ENCODE assay signal across 17 cellular contexts in genomic region chr1:34925730-34926129, GRCh38. TPM values are rescaled to one million over a fixed set of nuclear protein-coding genes. Genes with fewer than 3 reads are reported as not detected.
A peak's percentile ranks its signal among the peaks of the same experiment; 100 is the strongest.
DNase-seq lines count a peak whose midpoint lies in the region; ATAC-seq and TF ChIP-seq lines count a peak whose summit lies in the region.
"Had no signal": no experiment of that assay in that cellular context is flagged by ENCODE, and none has a peak within 500 bp of the region (broad histone marks: within the 10 kb centered on the region; RNA-seq: fewer than 3 reads in every experiment).

No MANE protein-coding gene starts in this region.

- no peak for DNase-seq in GM23338 (ENCODE audit: low spot score)
- DNase-seq in caudate nucleus (lab: John Stamatoyannopoulos, UW), result peak in 12 of 61 donors; percentile 33 to 73 (median 51)
- DNase-seq in islet precursor cell, result peak; percentile 9
- DNase-seq in superior temporal gyrus (ENCODE audit: extremely low spot score), result peak; percentile 53
- no peak for DNase-seq in NCI-H1105 treated with DMSO at 0.1 percent for 48 hours (lab: John Stamatoyannopoulos, UW)
- DNase-seq: ACHN; Calu3; CD4-positive, CD25-positive, alpha-beta regulatory T cell; DMS 273 treated with DMSO at 0.1 percent for 48 hours; GOT3; H9 had no signal

- H3K9me2 ChIP-seq in GM23338 (ENCODE audit: insufficient read depth), result no peaks in the 10 kb centered on the region

- peaks cover 35% of the 10 kb centered on the region for H3K27me3 ChIP-seq in GM23338 (ENCODE audit: insufficient read depth)

- H4K20me1 ChIP-seq in GM23338 (replicated peaks; ENCODE audit: insufficient read depth), result peaks cover 17% of the 10 kb centered on the region

- peaks cover 53% of the 10 kb centered on the region for H3K4me1 ChIP-seq in GM23338 (ENCODE audit: insufficient read depth)

- no peaks in the 10 kb centered on the region; the same call in 2 of the 3 replicates for H3K9me3 Mint-ChIP-seq in GM23338
- H3K9me3 Mint-ChIP-seq: H9 had no signal

- no peak overlapping the region for H3K4me3 ChIP-seq in GM23338
- H3K4me3 ChIP-seq: BLaER1 treated with 17β-estradiol and CSF1 and Interleukin-3, amounts not matched to agents 10 nM and 100 nM; GM12878 had no signal

- H3K79me2 ChIP-seq in GM23338 (replicated peaks; ENCODE audit: insufficient read depth), result no peaks in the 10 kb centered on the region

- no peak overlapping the region for H3K27ac Mint-ChIP-seq in GM23338
- H3K27ac Mint-ChIP-seq: CD4-positive, CD25-positive, alpha-beta regulatory T cell; IgD-negative memory B cell had no signal

- H3K4me2 ChIP-seq in GM23338, result peak overlapping the region; percentile 64; the same call in 1 of the 2 replicates

- no peaks in the 10 kb centered on the region; the same call in 2 of the 3 replicates for H3K36me3 Mint-ChIP-seq in GM23338 (ENCODE audit: low read depth)

- H2AFZ ChIP-seq in GM23338, result no peak overlapping the region

- H3K36me3 ChIP-seq in GM23338 (ENCODE audit: insufficient read depth), result no peaks in the 10 kb centered on the region
- H3K36me3 ChIP-seq: BLaER1 treated with 17β-estradiol and CSF1 and Interleukin-3, amounts not matched to agents 10 nM and 100 nM had no signal

- H3K27ac ChIP-seq in GM23338 (ENCODE audit: low read depth), result no peak overlapping the region
- H3K27ac ChIP-seq in caudate nucleus (ENCODE audit: low read depth, low read length), result peak overlapping the region; percentile 67
- H3K27ac ChIP-seq: BLaER1 treated with 17β-estradiol and CSF1 and Interleukin-3, amounts not matched to agents 10 nM and 100 nM had no signal

- no peak for ATAC-seq in GM23338
- ATAC-seq in HG03280 (IDR thresholded peaks at IDR 0.05; ENCODE audit: unreplicated experiment), result no peak
- ATAC-seq in GM18858 (IDR thresholded peaks at IDR 0.05; ENCODE audit: unreplicated experiment), result no peak
- ATAC-seq: GM12878 had no signal

- H3K4me3 Mint-ChIP-seq in GM23338, result no peak overlapping the region
- H3K4me3 Mint-ChIP-seq: CD4-positive, CD25-positive, alpha-beta regulatory T cell; H9 had no signal

- H3F3A ChIP-seq in GM23338 (replicated peaks; ENCODE audit: low read depth), result 0 out of 2 replicates have a peak, but pooled peaks cover 3% of the 10 kb centered on the region

- peaks cover 72% of the 10 kb centered on the region for H3K4me1 Mint-ChIP-seq in GM23338

- H3K27me3 Mint-ChIP-seq in GM23338 (ENCODE audit: insufficient read depth, low read depth, poor library complexity), result peaks cover 19% of the 10 kb centered on the region

- no peak for TF ChIP-seq CTCF in GM23338 (conservative IDR thresholded peaks at IDR 0.05; ENCODE audit: low read depth in 2 of 2)

TF ChIP-seq in GM23338, 12 proteins besides CTCF, POLR2A, EP300 and RAD21 (continues in another document):
- no peak for TF ChIP-seq STAT1 (IDR thresholded peaks at IDR 0.05; ENCODE audit: unreplicated experiment)
- no peak for TF ChIP-seq JUNB (IDR thresholded peaks at IDR 0.05; ENCODE audit: unreplicated experiment)
- TF ChIP-seq POLR2AphosphoS5 (IDR thresholded peaks at IDR 0.05; ENCODE audit: low read depth), result no peak
- no peak for TF ChIP-seq CREB1 (CRISPR knock-in tag; IDR thresholded peaks at IDR 0.05; ENCODE audit: low read depth)
- no peak for TF ChIP-seq ZNF114 (CRISPR knock-in tag; IDR thresholded peaks at IDR 0.05)
- TF ChIP-seq ZNF331 (CRISPR knock-in tag; IDR thresholded peaks at IDR 0.05; ENCODE audit: low read depth), result no peak
- no peak for TF ChIP-seq NANOG (IDR thresholded peaks at IDR 0.05; ENCODE audit: borderline replicate concordance)
- no peak for TF ChIP-seq EZH2phosphoT487 (IDR thresholded peaks at IDR 0.05; ENCODE audit: unreplicated experiment)
- no peak for TF ChIP-seq EZH2 (IDR thresholded peaks at IDR 0.05; ENCODE audit: low read depth, unreplicated experiment)
- no peak for TF ChIP-seq REST (IDR thresholded peaks at IDR 0.05; ENCODE audit: unreplicated experiment)
- TF ChIP-seq, protein P1, sequence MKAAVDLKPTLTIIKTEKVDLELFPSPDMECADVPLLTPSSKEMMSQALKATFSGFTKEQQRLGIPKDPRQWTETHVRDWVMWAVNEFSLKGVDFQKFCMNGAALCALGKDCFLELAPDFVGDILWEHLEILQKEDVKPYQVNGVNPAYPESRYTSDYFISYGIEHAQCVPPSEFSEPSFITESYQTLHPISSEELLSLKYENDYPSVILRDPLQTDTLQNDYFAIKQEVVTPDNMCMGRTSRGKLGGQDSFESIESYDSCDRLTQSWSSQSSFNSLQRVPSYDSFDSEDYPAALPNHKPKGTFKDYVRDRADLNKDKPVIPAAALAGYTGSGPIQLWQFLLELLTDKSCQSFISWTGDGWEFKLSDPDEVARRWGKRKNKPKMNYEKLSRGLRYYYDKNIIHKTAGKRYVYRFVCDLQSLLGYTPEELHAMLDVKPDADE (IDR thresholded peaks at IDR 0.05), result no peak

RNA-seq across cellular contexts. Expression of gene DLGAP3, which starts 3.7 kb away (rescaled TPM):
- 12.6 and 13.7 TPM in 2 replicates for total RNA-seq in GM23338 (2014; rRNA removed; shearing (Covaris generic))
- polyA plus RNA-seq in GM23338 (2016; fragmentation: Nextera tagmentation; extraction: Ambion mirVana), result 7.1 and 7.5 TPM in 2 replicates
- total RNA-seq: A172 had no signal

RNA-seq across cellular contexts. Expression of gene TMEM35B, which starts 59.4 kb away (rescaled TPM):
- 7.6 and 9.1 TPM in 2 replicates for total RNA-seq in GM23338 (2014; rRNA removed; shearing (Covaris generic))
- 27.0 and 27.1 TPM in 2 replicates for polyA plus RNA-seq in GM23338 (2016; fragmentation: Nextera tagmentation; extraction: Ambion mirVana)

Comparison
In these comparisons a context has a peak if more than half of its experiments do, and no peak if none do; other contexts are left out.
1. DNase-seq: peak in islet precursor cell (single experiment) and superior temporal gyrus (single experiment); none in GM23338 (single experiment) and NCI-H1105 treated with DMSO at 0.1 percent for 48 hours (single experiment).